In the genomic region with DNA sequence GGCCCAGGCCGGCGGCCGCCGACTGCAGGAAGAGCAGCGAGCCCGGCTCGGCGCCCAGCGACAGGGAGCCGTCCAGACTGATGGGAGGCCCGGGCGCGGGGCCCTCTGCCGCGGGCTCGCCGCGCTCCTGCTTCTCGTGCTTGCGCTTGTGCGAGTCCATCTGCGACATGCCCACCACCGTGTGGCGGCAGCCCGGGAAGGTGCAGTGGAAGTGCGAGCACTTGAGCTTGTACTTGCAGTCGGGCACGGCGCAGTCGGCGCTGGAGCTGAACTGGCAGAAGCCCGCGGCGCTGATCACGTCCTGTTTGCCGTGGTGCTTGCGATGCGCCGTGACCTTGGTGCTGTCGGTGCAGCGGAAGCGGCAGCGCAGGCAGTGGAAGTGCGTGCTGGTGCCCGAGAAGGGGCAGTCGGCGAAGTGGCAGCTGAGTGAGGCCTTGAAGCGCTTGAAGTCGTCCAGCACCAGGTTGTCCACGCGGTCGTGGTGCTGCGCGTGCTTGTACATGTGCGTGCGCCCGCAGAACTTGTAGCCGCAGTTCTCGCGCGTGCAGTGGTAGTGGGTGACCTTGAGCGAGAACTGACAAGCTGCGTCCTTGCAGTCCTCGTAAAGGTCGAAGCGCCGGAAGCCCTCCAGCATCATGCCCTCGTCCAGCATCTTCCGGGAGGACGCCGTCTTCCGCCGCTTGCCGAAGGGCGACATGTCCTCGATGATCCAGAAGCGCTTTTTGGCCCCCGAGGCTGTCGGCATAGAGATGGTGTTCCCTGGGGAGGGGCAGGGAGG, we compare ENCODE assay signal across 17 cellular contexts.
A peak's percentile ranks its signal among the peaks of the same experiment; 100 is the strongest.
DNase-seq lines count a peak whose midpoint lies in the region; ATAC-seq and TF ChIP-seq lines count a peak whose summit lies in the region.
"Had no signal": no experiment of that assay in that cellular context is flagged by ENCODE, and none has a peak within 500 bp of the region (broad histone marks: within the 10 kb centered on the region; RNA-seq: fewer than 3 reads in every experiment).

No MANE protein-coding gene starts in this region.

- 58 to 61% methylated on average over 73 to 76 of the region's 79 CpGs for WGBS in mesodermal cell (ENCODE audit: insufficient coverage in 2 of 2), 2 experiments
- WGBS in transverse colon (ENCODE audit: low coverage in 1 of 2), 2 donors, result 97% methylated on average over 60 of the region's 79 CpGs; no CpG with 5 or more reads in 1 of the 2 donors

- no peak overlapping the region for H3K4me3 ChIP-seq in left ventricle myocardium inferior
- peak overlapping the region; percentile 1 for H3K4me3 ChIP-seq in mesodermal cell (ENCODE audit: extremely low read depth, insufficient read depth, low read length, poor library complexity, severe bottlenecking)
- no peak overlapping the region for H3K4me3 ChIP-seq in transverse colon
- H3K4me3 ChIP-seq: hepatocyte had no signal

- intact Hi-C loops in left ventricle myocardium inferior (cut with micrococcal nuclease), result no loop called here
- intact Hi-C loops in left ventricle myocardium superior (cut with micrococcal nuclease), result no loop called here
- intact Hi-C loops in transverse colon (cut with DNase I; ENCODE audit: low total_unique reads), result loop anchor here (5.0 kb wide), 1 partner anchor 48 kb away; no protein-coding TSS in a partner anchor

- TF ChIP-seq CTCF in left ventricle myocardium inferior (IDR thresholded peaks at IDR 0.05; ENCODE audit: borderline replicate concordance) (no peak), endothelial cell (IDR thresholded peaks at IDR 0.05; ENCODE audit: unreplicated experiment) (no peak), transverse colon (IDR thresholded peaks at IDR 0.05) (no peak)

- ATAC-seq in left ventricle myocardium superior (no peak), GM21786 (IDR thresholded peaks at IDR 0.05; ENCODE audit: unreplicated experiment) (no peak)
- ATAC-seq: activated CD8-positive, alpha-beta memory T cell treated with anti-CD3 and anti-CD28 coated beads, Interleukin-2, amount 10 ng/mL, durations not matched to agents 7 days and 5 days; left colon had no signal

- TF ChIP-seq EP300 in transverse colon (IDR thresholded peaks at IDR 0.05; ENCODE audit: low read depth), result no peak

- H3K36me3 Mint-ChIP-seq in endothelial cell (ENCODE audit: low read depth, unreplicated experiment), result peaks cover 4% of the 10 kb centered on the region
- H3K36me3 Mint-ChIP-seq: activated CD8-positive, alpha-beta memory T cell treated with anti-CD3 and anti-CD28 coated beads, Interleukin-2, amount 10 ng/mL, durations not matched to agents 7 days and 5 days; CD4-positive, CD25-positive, alpha-beta regulatory T cell had no signal

- H3K36me3 ChIP-seq in left ventricle myocardium inferior, result peaks cover 48% of the 10 kb centered on the region
- H3K36me3 ChIP-seq in mesodermal cell (ENCODE audit: control insufficient read depth, insufficient read depth, low read length), result no peaks in the 10 kb centered on the region
- H3K36me3 ChIP-seq in transverse colon, result peaks cover 0 to 5% (median 0%) of the 10 kb centered on the region in 4 donors

- no peaks in the 10 kb centered on the region for H3K4me1 Mint-ChIP-seq in endothelial cell (ENCODE audit: unreplicated experiment)
- H3K4me1 Mint-ChIP-seq: activated CD8-positive, alpha-beta memory T cell treated with anti-CD3 and anti-CD28 coated beads, Interleukin-2, amount 10 ng/mL, durations not matched to agents 7 days and 5 days; stimulated activated naive B cell treated with anti-CD40 and anti-IgM and Interleukin-4, amounts not matched to agents 10 μg/mL and 1 μg/mL and 100 μg/mL, for 72 hours had no signal

- H3K27me3 Mint-ChIP-seq in endothelial cell (ENCODE audit: unreplicated experiment), result peaks cover 2% of the 10 kb centered on the region
- H3K27me3 Mint-ChIP-seq: activated CD8-positive, alpha-beta memory T cell treated with anti-CD3 and anti-CD28 coated beads, Interleukin-2, amount 10 ng/mL, durations not matched to agents 7 days and 5 days; CD4-positive, CD25-positive, alpha-beta regulatory T cell had no signal

- H3K4me3 Mint-ChIP-seq in endothelial cell (ENCODE audit: unreplicated experiment), result no peak overlapping the region
- H3K4me3 Mint-ChIP-seq: activated CD8-positive, alpha-beta memory T cell treated with anti-CD3 and anti-CD28 coated beads, Interleukin-2, amount 10 ng/mL, durations not matched to agents 7 days and 5 days; CD4-positive, CD25-positive, alpha-beta regulatory T cell; stimulated activated naive B cell treated with anti-CD40 and anti-IgM and Interleukin-4, amounts not matched to agents 10 μg/mL and 1 μg/mL and 100 μg/mL, for 72 hours had no signal

- H3K27me3 ChIP-seq in left ventricle myocardium inferior (ENCODE audit: low read depth), result no peaks in the 10 kb centered on the region
- no peaks in the 10 kb centered on the region for H3K27me3 ChIP-seq in transverse colon

- H3K27ac Mint-ChIP-seq in endothelial cell (ENCODE audit: unreplicated experiment), result no peak overlapping the region
- H3K27ac Mint-ChIP-seq: activated CD8-positive, alpha-beta memory T cell treated with anti-CD3 and anti-CD28 coated beads, Interleukin-2, amount 10 ng/mL, durations not matched to agents 7 days and 5 days; CD4-positive, CD25-positive, alpha-beta regulatory T cell; stimulated activated naive B cell treated with anti-CD40 and anti-IgM and Interleukin-4, amounts not matched to agents 10 μg/mL and 1 μg/mL and 100 μg/mL, for 72 hours had no signal

- in situ Hi-C loops in transverse colon (cut with MboI; ENCODE audit: low pct_ligation_motif_present in 1 of 4, low pct_unique_long_range_greater_than_20kb in 1 of 4, low sequenced_read_pairs in 3 of 4) (no loop called here), KBM-7 (cut with MboI; ENCODE audit: low pct_unique_long_range_greater_than_20kb, low sequenced_read_pairs) (no loop called here)

- DNase-seq in left ventricle myocardium inferior (no peak), left ventricle myocardium superior (no peak), endothelial cell (ENCODE audit: low spot score) (peak; percentile 47), transverse colon (no peak), occipital lobe (lab: John Stamatoyannopoulos, UW) (no peak), KBM-7 (no peak)
- DNase-seq: ACHN; activated CD4-positive, alpha-beta T cell treated with anti-CD3 and anti-CD28 coated beads for 1 hour; activated CD8-positive, alpha-beta memory T cell treated with anti-CD3 and anti-CD28 coated beads, Interleukin-2, amount 10 ng/mL, durations not matched to agents 7 days and 5 days; activated effector memory CD4-positive, alpha-beta T cell treated with anti-CD3 and anti-CD28 coated beads, Interleukin-2, amount 50 U/mL, for 16 hours; CD4-positive, CD25-positive, alpha-beta regulatory T cell; left colon; stimulated activated naive B cell treated with anti-CD40 and anti-IgM and Interleukin-4, amounts not matched to agents 10 μg/mL and 1 μg/mL and 100 μg/mL, for 72 hours had no signal

- H3K4me1 ChIP-seq in left ventricle myocardium inferior (peaks cover 51% of the 10 kb centered on the region), mesodermal cell (ENCODE audit: control insufficient read depth, insufficient read depth, low read length, poor library complexity, severe bottlenecking) (no peaks in the 10 kb centered on the region), transverse colon (peaks cover 15 to 40% (median 17%) of the 10 kb centered on the region in 4 donors)

- H3K27ac ChIP-seq in left ventricle myocardium inferior (replicated peaks), result peak overlapping the region; percentile 28
- H3K27ac ChIP-seq in mesodermal cell (ENCODE audit: low read depth, low read length, severe bottlenecking), result no peak overlapping the region
- peak overlapping the region; percentile 51 to 79 (median 60) for H3K27ac ChIP-seq in transverse colon
- H3K27ac ChIP-seq: hepatocyte had no signal

- TF ChIP-seq POLR2A in transverse colon (IDR thresholded peaks at IDR 0.05), result no peak

- H3K9me3 ChIP-seq in left ventricle myocardium inferior (replicated peaks), result no peaks in the 10 kb centered on the region
- no peaks in the 10 kb centered on the region for H3K9me3 ChIP-seq in mesodermal cell (ENCODE audit: control insufficient read depth, low read length)
- no peaks in the 10 kb centered on the region for H3K9me3 ChIP-seq in transverse colon
- H3K9me3 ChIP-seq: vagina had no signal

- H3K9me3 Mint-ChIP-seq in endothelial cell (ENCODE audit: unreplicated experiment), result no peaks in the 10 kb centered on the region
- H3K9me3 Mint-ChIP-seq: CD4-positive, CD25-positive, alpha-beta regulatory T cell; stimulated activated naive B cell treated with anti-CD40 and anti-IgM and Interleukin-4, amounts not matched to agents 10 μg/mL and 1 μg/mL and 100 μg/mL, for 72 hours had no signal
